ENCODE assay signal across 8 cellular contexts in the genomic region with DNA sequence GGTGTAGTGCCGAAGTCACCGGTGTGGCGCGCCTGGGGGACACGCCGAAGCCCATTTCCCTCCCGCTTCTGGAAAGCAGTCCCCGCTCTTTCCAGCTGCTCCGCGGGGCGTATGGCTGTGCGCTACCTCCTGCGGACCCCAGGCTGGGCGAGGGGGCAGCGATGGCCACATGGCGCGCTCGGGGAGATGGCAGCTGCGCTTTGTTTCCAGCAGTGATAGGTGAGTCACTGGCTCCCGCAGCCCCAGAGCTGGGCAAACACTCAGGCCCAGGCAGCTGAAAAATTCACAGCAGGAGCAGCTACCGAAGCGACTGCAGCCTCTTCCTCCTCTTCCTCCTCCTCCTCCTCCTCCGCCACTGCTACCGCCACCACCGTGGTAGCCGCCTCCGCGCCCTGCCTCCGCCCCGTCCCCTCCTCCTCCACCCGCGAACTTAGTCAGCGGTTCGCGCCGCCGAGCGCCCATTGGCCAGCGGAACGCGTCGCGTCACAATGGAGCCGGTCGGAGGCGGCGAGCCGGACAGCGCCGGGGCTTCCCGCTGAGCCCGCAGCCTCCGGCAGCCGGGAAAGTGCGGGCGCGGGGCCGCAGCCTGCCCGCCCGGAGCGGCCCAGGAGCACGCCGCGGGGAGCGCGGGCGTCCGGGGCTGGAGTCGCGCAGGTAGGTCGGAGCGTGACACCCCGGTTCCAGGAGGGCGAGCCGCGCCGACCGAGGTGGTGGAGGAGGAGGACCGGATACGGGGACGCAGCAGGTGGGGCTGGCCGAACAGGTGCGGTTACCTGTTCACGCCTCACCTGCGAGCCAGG.
A peak's percentile ranks its signal among the peaks of the same experiment; 100 is the strongest.
DNase-seq lines count a peak whose midpoint lies in the region; ATAC-seq lines count a peak whose summit lies in the region.

LRRC8B (plus strand) TSS at position 461 of the 800 bp plus-strand sequence. CDS start 57,822 bp downstream, outside the sequence.

- ATAC-seq in GM18498 (IDR thresholded peaks at IDR 0.05; ENCODE audit: unreplicated experiment) (peak; percentile 94), HG02798 (IDR thresholded peaks at IDR 0.05; ENCODE audit: poor library complexity, unreplicated experiment) (peak; percentile 94)

- peak; percentile 61 for DNase-seq in NCI-H1694 (lab: John Stamatoyannopoulos, UW)
- DNase-seq in T1000 (lab: John Stamatoyannopoulos, UW), result peak; percentile 71
- DNase-seq in astrocyte of the hippocampus (ENCODE audit: low read depth, low spot score), result peak; percentile 95
- DNase-seq in hippocampal formation (lab: John Stamatoyannopoulos, UW), result peak; percentile 89 to 91
- peak; percentile 94 for DNase-seq in retina
- no peak for DNase-seq in cerebellar nuclear complex (lab: John Stamatoyannopoulos, UW)

Comparison
In these comparisons a context has a peak if more than half of its experiments do, and no peak if none do; other contexts are left out.
1. DNase-seq: peak in NCI-H1694 (single experiment), T1000 (single experiment), astrocyte of the hippocampus (single experiment), hippocampal formation (2 of 2) and retina (single experiment); none in cerebellar nuclear complex (0 of 2).